ENCODE assay signal across 2 cellular contexts in genomic region chr9:133991964-133992779, GRCh38.
TF ChIP-seq lines count a peak whose summit lies in the region.

Gene VAV2, minus strand, starts transcription at chr9:133992324. Its CDS starts 46 bp downstream, at chr9:133992278.

TF ChIP-seq in HEK293, 187 proteins besides CTCF, POLR2A, EP300 and RAD21 (continued from another document and continues in another):
- TF ChIP-seq PBX3 (CRISPR knock-in tag; IDR thresholded peaks at IDR 0.05) (peak; percentile 64; the same call in 1 of the 2 replicates), ZNF449 (tag by site-specific recombination; IDR thresholded peaks at IDR 0.05) (peak; percentile 90), ZNF324 (tag by site-specific recombination; IDR thresholded peaks at IDR 0.05) (no peak), TRIM28 (IDR thresholded peaks at IDR 0.05; ENCODE audit: borderline replicate concordance, low read length) (no peak), ZFP69B (tag by site-specific recombination; IDR thresholded peaks at IDR 0.05) (no peak), ZNF707 (tag by site-specific recombination; IDR thresholded peaks at IDR 0.05) (no peak), ZXDB (tag by site-specific recombination; IDR thresholded peaks at IDR 0.05) (peak; percentile 33; the same call in 1 of the 2 replicates), GLIS1 (tag by site-specific recombination; IDR thresholded peaks at IDR 0.05) (no peak), ZNF335 (tag by site-specific recombination; conservative IDR thresholded peaks at IDR 0.05) (peak; percentile 68), GLIS2 (tag by site-specific recombination; IDR thresholded peaks at IDR 0.05) (peak; percentile 35; the same call in 1 of the 2 replicates), SCRT2 (tag by site-specific recombination; IDR thresholded peaks at IDR 0.05) (no peak), ZNF645 (tag by site-specific recombination; IDR thresholded peaks at IDR 0.05) (no peak), BCL6B (tag by site-specific recombination; IDR thresholded peaks at IDR 0.05) (no peak), ZSCAN5A (tag by site-specific recombination; IDR thresholded peaks at IDR 0.05) (0 out of 2 replicates have a peak, but pooled peaks have one; percentile 38), KLF17 (tag by site-specific recombination; IDR thresholded peaks at IDR 0.05) (peak; percentile 24; the same call in 1 of the 2 replicates), ZBTB1 (tag by site-specific recombination; IDR thresholded peaks at IDR 0.05) (no peak), ZFP37 (tag by site-specific recombination; IDR thresholded peaks at IDR 0.05) (no peak), ZNF513 (tag by site-specific recombination; IDR thresholded peaks at IDR 0.05) (peak; percentile 86)

TF ChIP-seq in HepG2, 621 proteins besides CTCF, POLR2A, EP300 and RAD21 (continued from another document and continues in another):
- TF ChIP-seq NFAT5 (CRISPR knock-in tag; IDR thresholded peaks at IDR 0.05): no peak
- TF ChIP-seq SMAD1 (CRISPR knock-in tag; IDR thresholded peaks at IDR 0.05; ENCODE audit: borderline replicate concordance, low read depth): no peak
- TF ChIP-seq RBAK (CRISPR knock-in tag; IDR thresholded peaks at IDR 0.05): no peak
- TF ChIP-seq FOXC1 (CRISPR knock-in tag; IDR thresholded peaks at IDR 0.05; ENCODE audit: borderline replicate concordance): no peak
- no peak for TF ChIP-seq KDM5B (CRISPR knock-in tag; IDR thresholded peaks at IDR 0.05; ENCODE audit: borderline replicate concordance)
- TF ChIP-seq ZSCAN29 (CRISPR knock-in tag; conservative IDR thresholded peaks at IDR 0.05): no peak
- no peak for TF ChIP-seq MLX (CRISPR knock-in tag; IDR thresholded peaks at IDR 0.05)
- no peak for TF ChIP-seq HBP1 (CRISPR knock-in tag; IDR thresholded peaks at IDR 0.05; ENCODE audit: low read depth)
- TF ChIP-seq TCF7 (IDR thresholded peaks at IDR 0.05; ENCODE audit: low read depth): no peak
- TF ChIP-seq TFDP1 (CRISPR knock-in tag; IDR thresholded peaks at IDR 0.05; ENCODE audit: borderline replicate concordance): peak; percentile 36; the same call in 1 of the 2 replicates
- peak; percentile 82 for TF ChIP-seq RBFOX2 (IDR thresholded peaks at IDR 0.05; ENCODE audit: low read depth, low read length)
- TF ChIP-seq E2F2 (CRISPR knock-in tag; IDR thresholded peaks at IDR 0.05; ENCODE audit: borderline replicate concordance): no peak
- 0 out of 2 replicates have a peak, but pooled peaks have one; percentile 32 for TF ChIP-seq ZBTB2 (CRISPR knock-in tag; IDR thresholded peaks at IDR 0.05; ENCODE audit: low read depth)
- no peak for TF ChIP-seq GPBP1L1 (CRISPR knock-in tag; IDR thresholded peaks at IDR 0.05)
- TF ChIP-seq CHCHD3 (CRISPR knock-in tag; IDR thresholded peaks at IDR 0.05): no peak
- TF ChIP-seq ZBTB4 (CRISPR knock-in tag; IDR thresholded peaks at IDR 0.05; ENCODE audit: borderline replicate concordance): no peak
- no peak for TF ChIP-seq SKIL (CRISPR knock-in tag; IDR thresholded peaks at IDR 0.05; ENCODE audit: borderline replicate concordance)
- TF ChIP-seq ARNT (IDR thresholded peaks at IDR 0.05): no peak
- TF ChIP-seq PHF20 (CRISPR knock-in tag; IDR thresholded peaks at IDR 0.05): no peak
- no peak for TF ChIP-seq DPF2 (CRISPR knock-in tag; IDR thresholded peaks at IDR 0.05; ENCODE audit: borderline replicate concordance, low read depth)
- TF ChIP-seq ARNT2 (CRISPR knock-in tag; IDR thresholded peaks at IDR 0.05; ENCODE audit: low read depth): peak; percentile 73
- TF ChIP-seq EEA1 (CRISPR knock-in tag; IDR thresholded peaks at IDR 0.05; ENCODE audit: borderline replicate concordance): no peak
- TF ChIP-seq ZUFSP (CRISPR knock-in tag; IDR thresholded peaks at IDR 0.05; ENCODE audit: borderline replicate concordance): no peak
- TF ChIP-seq TAF1 (CRISPR knock-in tag; IDR thresholded peaks at IDR 0.05): peak; percentile 80
- TF ChIP-seq ZNF672 (CRISPR knock-in tag; IDR thresholded peaks at IDR 0.05): no peak
- TF ChIP-seq ZNF160 (CRISPR knock-in tag; IDR thresholded peaks at IDR 0.05): no peak
- TF ChIP-seq MTA1 (CRISPR knock-in tag; IDR thresholded peaks at IDR 0.05; ENCODE audit: borderline replicate concordance): no peak
